Comparison of ENCODE assay signal across 9 cellular contexts in genomic region chr5:124741711-124742496, GRCh38. TPM values are rescaled to one million over a fixed set of nuclear protein-coding genes. Genes with fewer than 3 reads are reported as not detected.
DNase-seq lines count a peak whose midpoint lies in the region; ATAC-seq, FAIRE-seq and TF ChIP-seq lines count a peak whose summit lies in the region.
"Had no signal": no experiment of that assay in that cellular context is flagged by ENCODE, and none has a peak within 500 bp of the region (broad histone marks: within the 10 kb centered on the region; RNA-seq: fewer than 3 reads in every experiment).

No MANE protein-coding gene starts in this region.

- H3K36me3 ChIP-seq in kidney epithelial cell (ENCODE audit: control insufficient read depth, insufficient read depth, low read length), result no peaks in the 10 kb centered on the region

- peak; percentile 78 for DNase-seq in AG08396 (ENCODE audit: low spot score)
- DNase-seq in HTR-8/SVneo (ENCODE audit: insufficient read length, low spot score), result peak; percentile 61
- DNase-seq in astrocyte of the hippocampus (ENCODE audit: low read depth, low spot score), result peak; percentile 96
- peak; percentile 93 for DNase-seq in kidney epithelial cell (ENCODE audit: low read depth)
- DNase-seq in effector CD8-positive, alpha-beta T cell (lab: John Stamatoyannopoulos, UW), result no peak
- no peak for DNase-seq in T-cell
- no peak for DNase-seq in nephron progenitor cell
- DNase-seq in head of caudate nucleus, result no peak
- DNase-seq: activated naive CD8-positive, alpha-beta T cell treated with anti-CD3 and anti-CD28 coated beads, Interleukin-2, amount 10 ng/mL, durations not matched to agents 7 days and 5 days had no signal

- POLR2A ChIA-PET in T-cell (lab: Charles Lee), result no interaction called here

- H3K27me3 ChIP-seq in kidney epithelial cell (ENCODE audit: control insufficient read depth, insufficient read depth, low read length), result no peaks in the 10 kb centered on the region

- no peak for TF ChIP-seq CTCF in kidney epithelial cell (IDR thresholded peaks at IDR 0.05; ENCODE audit: insufficient read depth, low read length, poor library complexity, severe bottlenecking)
- TF ChIP-seq CTCF in nephron progenitor cell (IDR thresholded peaks at IDR 0.05), result no peak

- H3K4me1 Mint-ChIP-seq in T-cell (peaks cover 7 to 10% (median 8%) of the 10 kb centered on the region in 3 donors), nephron progenitor cell (no peaks in the 10 kb centered on the region)

- no peaks in the 10 kb centered on the region for H3K9me3 Mint-ChIP-seq in T-cell
- H3K9me3 Mint-ChIP-seq in nephron progenitor cell, result no peaks in the 10 kb centered on the region
- H3K9me3 Mint-ChIP-seq: activated naive CD8-positive, alpha-beta T cell treated with anti-CD3 and anti-CD28 coated beads, Interleukin-2, amount 10 ng/mL, durations not matched to agents 7 days and 5 days had no signal

- ATAC-seq in T-cell (replicated peaks in 1 of 4), result no peak

- FAIRE-seq in HTR-8/SVneo (lab: Jason Lieb, UNC), result peak; percentile 38

- H3K4me3 ChIP-seq in kidney epithelial cell (ENCODE audit: low read depth, low read length), result peak overlapping the region; percentile 80

- H3K4me3 Mint-ChIP-seq in T-cell (no peak overlapping the region), nephron progenitor cell (no peak overlapping the region)
- H3K4me3 Mint-ChIP-seq: activated naive CD8-positive, alpha-beta T cell treated with anti-CD3 and anti-CD28 coated beads, Interleukin-2, amount 10 ng/mL, durations not matched to agents 7 days and 5 days had no signal

- H3K27me3 Mint-ChIP-seq in T-cell (peaks cover 12 to 35% of the 10 kb centered on the region in 2 donors), nephron progenitor cell (ENCODE audit: low read depth, poor library complexity) (no peaks in the 10 kb centered on the region)

- H3K36me3 Mint-ChIP-seq in T-cell (no peaks in the 10 kb centered on the region), nephron progenitor cell (ENCODE audit: low read depth) (no peaks in the 10 kb centered on the region)
- H3K36me3 Mint-ChIP-seq: activated naive CD8-positive, alpha-beta T cell treated with anti-CD3 and anti-CD28 coated beads, Interleukin-2, amount 10 ng/mL, durations not matched to agents 7 days and 5 days had no signal

- intact Hi-C loops in head of caudate nucleus (cut with DNase I), result loop anchor here (5.0 to 10.0 kb wide), 3 partner anchors 90 to 167 kb away; no protein-coding TSS in a partner anchor

- CTCF ChIA-PET in T-cell (lab: Charles Lee), result no interaction called here

- H3K27ac Mint-ChIP-seq in T-cell (no peak overlapping the region), nephron progenitor cell (no peak overlapping the region)
- H3K27ac Mint-ChIP-seq: activated naive CD8-positive, alpha-beta T cell treated with anti-CD3 and anti-CD28 coated beads, Interleukin-2, amount 10 ng/mL, durations not matched to agents 7 days and 5 days had no signal

RNA-seq across cellular contexts. Expression of gene ZNF608, which starts 4.5 kb away (rescaled TPM):
- 50.2 and 67.7 TPM in 2 replicates for total RNA-seq in kidney epithelial cell
- total RNA-seq in T-cell, result 1 to 10 TPM in 2 of 5 donors, under 1 TPM in 3; 0.26 to 1.3 (median 0.49) TPM
- total RNA-seq: activated naive CD8-positive, alpha-beta T cell treated with anti-CD3 and anti-CD28 coated beads, Interleukin-2, amount 10 ng/mL, durations not matched to agents 7 days and 5 days had no signal

Comparison
In these comparisons a context has a peak if more than half of its experiments do, and no peak if none do; other contexts are left out.
1. DNase-seq: peak in AG08396 (single experiment), HTR-8/SVneo (single experiment), astrocyte of the hippocampus (single experiment) and kidney epithelial cell (single experiment); none in effector CD8-positive, alpha-beta T cell (single experiment), T-cell (0 of 34), nephron progenitor cell (single experiment) and head of caudate nucleus (0 of 42).
2. RNA of gene ZNF608, which starts 4.5 kb away (total RNA-seq): 50.2 to 67.7 TPM in kidney epithelial cell; 0.26 to 1.3 TPM in T-cell; every median in the first group is over 10 times any median in the second.